1 cellular context compared by ENCODE assay signal in the genomic region with DNA sequence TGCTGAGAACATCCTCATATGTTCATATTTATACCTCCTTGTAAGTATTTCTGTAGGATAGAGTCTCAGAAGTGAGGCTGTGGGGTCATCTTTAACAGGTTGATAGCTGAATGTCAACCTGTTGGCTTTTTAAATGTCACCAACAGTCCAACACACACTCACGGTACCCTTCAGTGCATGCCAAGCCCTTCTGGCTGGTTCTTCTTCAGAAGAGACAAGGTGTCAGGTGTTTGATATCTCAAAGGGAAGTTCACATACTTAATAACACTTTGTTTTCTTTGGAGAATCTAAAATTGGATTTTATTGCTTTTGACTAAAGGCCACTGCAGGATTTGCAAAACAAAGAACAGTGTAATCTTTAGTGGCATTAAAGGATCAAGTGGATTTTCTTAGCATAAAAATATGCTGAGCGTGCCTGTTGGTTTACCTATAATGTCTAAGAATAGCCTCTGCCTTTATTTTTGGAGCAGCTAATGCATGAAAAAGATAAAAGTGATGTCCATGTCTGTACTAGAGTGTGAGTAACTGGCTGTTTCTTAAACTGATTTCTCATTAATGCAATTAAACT.
TF ChIP-seq lines count a peak whose summit lies in the region.

No MANE protein-coding gene starts in this region.

TF ChIP-seq in SK-N-SH, 30 proteins besides CTCF, POLR2A, EP300 and RAD21 (continued from another document):
- TF ChIP-seq POLR2AphosphoS5 (IDR thresholded peaks at IDR 0.05; ENCODE audit: low read depth, low read length) (no peak), YY1 (IDR thresholded peaks at IDR 0.05; ENCODE audit: low read depth) (no peak), ELF1 (IDR thresholded peaks at IDR 0.05) (no peak), SIN3A (IDR thresholded peaks at IDR 0.05; ENCODE audit: borderline replicate concordance, low read depth, low read length) (no peak), RXRA (IDR thresholded peaks at IDR 0.05; ENCODE audit: borderline replicate concordance, low read depth) (no peak), NRF1 (IDR thresholded peaks at IDR 0.05; ENCODE audit: low read depth, low read length) (no peak), JUND (IDR thresholded peaks at IDR 0.05) (no peak)
- TF ChIP-seq, protein P1, sequence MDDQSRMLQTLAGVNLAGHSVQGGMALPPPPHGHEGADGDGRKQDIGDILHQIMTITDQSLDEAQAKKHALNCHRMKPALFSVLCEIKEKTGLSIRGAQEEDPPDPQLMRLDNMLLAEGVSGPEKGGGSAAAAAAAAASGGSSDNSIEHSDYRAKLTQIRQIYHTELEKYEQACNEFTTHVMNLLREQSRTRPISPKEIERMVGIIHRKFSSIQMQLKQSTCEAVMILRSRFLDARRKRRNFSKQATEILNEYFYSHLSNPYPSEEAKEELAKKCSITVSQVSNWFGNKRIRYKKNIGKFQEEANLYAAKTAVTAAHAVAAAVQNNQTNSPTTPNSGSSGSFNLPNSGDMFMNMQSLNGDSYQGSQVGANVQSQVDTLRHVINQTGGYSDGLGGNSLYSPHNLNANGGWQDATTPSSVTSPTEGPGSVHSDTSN (IDR thresholded peaks at IDR 0.05) = no peak
- TF ChIP-seq, protein P2, sequence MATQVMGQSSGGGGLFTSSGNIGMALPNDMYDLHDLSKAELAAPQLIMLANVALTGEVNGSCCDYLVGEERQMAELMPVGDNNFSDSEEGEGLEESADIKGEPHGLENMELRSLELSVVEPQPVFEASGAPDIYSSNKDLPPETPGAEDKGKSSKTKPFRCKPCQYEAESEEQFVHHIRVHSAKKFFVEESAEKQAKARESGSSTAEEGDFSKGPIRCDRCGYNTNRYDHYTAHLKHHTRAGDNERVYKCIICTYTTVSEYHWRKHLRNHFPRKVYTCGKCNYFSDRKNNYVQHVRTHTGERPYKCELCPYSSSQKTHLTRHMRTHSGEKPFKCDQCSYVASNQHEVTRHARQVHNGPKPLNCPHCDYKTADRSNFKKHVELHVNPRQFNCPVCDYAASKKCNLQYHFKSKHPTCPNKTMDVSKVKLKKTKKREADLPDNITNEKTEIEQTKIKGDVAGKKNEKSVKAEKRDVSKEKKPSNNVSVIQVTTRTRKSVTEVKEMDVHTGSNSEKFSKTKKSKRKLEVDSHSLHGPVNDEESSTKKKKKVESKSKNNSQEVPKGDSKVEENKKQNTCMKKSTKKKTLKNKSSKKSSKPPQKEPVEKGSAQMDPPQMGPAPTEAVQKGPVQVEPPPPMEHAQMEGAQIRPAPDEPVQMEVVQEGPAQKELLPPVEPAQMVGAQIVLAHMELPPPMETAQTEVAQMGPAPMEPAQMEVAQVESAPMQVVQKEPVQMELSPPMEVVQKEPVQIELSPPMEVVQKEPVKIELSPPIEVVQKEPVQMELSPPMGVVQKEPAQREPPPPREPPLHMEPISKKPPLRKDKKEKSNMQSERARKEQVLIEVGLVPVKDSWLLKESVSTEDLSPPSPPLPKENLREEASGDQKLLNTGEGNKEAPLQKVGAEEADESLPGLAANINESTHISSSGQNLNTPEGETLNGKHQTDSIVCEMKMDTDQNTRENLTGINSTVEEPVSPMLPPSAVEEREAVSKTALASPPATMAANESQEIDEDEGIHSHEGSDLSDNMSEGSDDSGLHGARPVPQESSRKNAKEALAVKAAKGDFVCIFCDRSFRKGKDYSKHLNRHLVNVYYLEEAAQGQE (IDR thresholded peaks at IDR 0.05; ENCODE audit: low read depth, low read length) = no peak
